In the genomic region with DNA sequence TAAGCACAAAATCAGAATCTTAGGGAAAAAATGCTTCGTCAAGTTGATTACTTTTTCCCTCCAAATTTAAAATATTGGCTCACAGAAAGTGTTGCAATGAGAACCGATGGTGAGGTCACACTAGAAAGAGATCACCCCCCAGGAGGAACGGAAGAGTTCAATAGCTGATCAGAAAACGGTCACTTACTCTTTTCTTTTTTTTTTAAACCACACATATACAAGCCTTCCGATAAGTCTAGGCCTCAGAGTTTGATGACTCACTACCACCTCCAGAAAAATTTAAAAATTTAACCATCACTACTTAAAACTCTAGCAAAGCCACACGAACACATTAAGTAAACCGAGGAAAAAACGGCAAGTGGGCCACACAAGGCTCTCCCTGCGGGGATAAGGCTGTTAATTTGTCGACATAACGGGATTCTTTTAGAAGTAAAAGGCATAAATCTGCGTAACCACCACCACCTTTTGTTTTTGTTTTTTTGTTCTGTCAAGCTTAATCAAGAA, we compare ENCODE assay signal across 8 cellular contexts. TPM values are rescaled to one million over a fixed set of nuclear protein-coding genes. Genes with fewer than 3 reads are reported as not detected.
DNase-seq lines count a peak whose midpoint lies in the region; ATAC-seq and TF ChIP-seq lines count a peak whose summit lies in the region.

No MANE protein-coding gene starts in this region.

- H3K4me1 ChIP-seq in heart right ventricle (peaks cover 16 to 66% (median 59%) of the 10 kb centered on the region in 9 donors), iPS DF 6.9 (ENCODE audit: control insufficient read depth, insufficient read depth, low read length) (no peaks in the 10 kb centered on the region)

- H3K27me3 Mint-ChIP-seq in stimulated activated naive CD8-positive, alpha-beta T cell treated with anti-CD3 and anti-CD28 coated beads, Interleukin-15, amount 100 ng/mL, for 72 hours, result no peaks in the 10 kb centered on the region

- intact Hi-C loops in heart right ventricle (cut with DNase I) (loop anchor here in 3 of 10 donors (2.0 to 5.0 kb wide), 4 partner anchors 26 to 43 kb away; partner anchors contain the start of genes REXO4 (in 2 of the 3), SURF6 (in 2 of the 3), MED22 (in 1 of the 3) and RPL7A (in 1 of the 3)), Right ventricle myocardium superior (cut with DNase I) (no loop called here)

- H3K4me3 ChIP-seq in heart right ventricle (peak overlapping the region; percentile 78 to 100 (median 96)), iPS DF 6.9 (ENCODE audit: low read length) (peak overlapping the region; percentile 76; the same call in 1 of the 2 replicates)

- no peaks in the 10 kb centered on the region for H3K27me3 ChIP-seq in heart right ventricle
- no peaks in the 10 kb centered on the region for H3K27me3 ChIP-seq in iPS DF 6.9 (ENCODE audit: control insufficient read depth, insufficient read depth, low read length)

- peaks cover 0 to 8% (median 0%) of the 10 kb centered on the region in 11 donors for H3K9me3 ChIP-seq in heart right ventricle
- H3K9me3 ChIP-seq in iPS DF 6.9 (ENCODE audit: control insufficient read depth, insufficient read depth, low read length), result no peaks in the 10 kb centered on the region; the same call in 1 of the 2 replicates

- no peak for TF ChIP-seq CTCF in heart right ventricle (IDR thresholded peaks at IDR 0.05)

- no peaks in the 10 kb centered on the region for H3K9me3 Mint-ChIP-seq in stimulated activated naive CD8-positive, alpha-beta T cell treated with anti-CD3 and anti-CD28 coated beads, Interleukin-15, amount 100 ng/mL, for 72 hours

- ATAC-seq in heart right ventricle, result no peak
- ATAC-seq in Right ventricle myocardium superior (ENCODE audit: poor library complexity), result no peak
- ATAC-seq in stimulated activated naive CD8-positive, alpha-beta T cell treated with anti-CD3 and anti-CD28 coated beads, Interleukin-15, amount 100 ng/mL, for 72 hours, result peak; percentile 23
- no peak for ATAC-seq in GM21786 (IDR thresholded peaks at IDR 0.05; ENCODE audit: unreplicated experiment)

- H3K27ac ChIP-seq in heart right ventricle, result peak overlapping the region in 8 of 10 donors; percentile 95 to 99 (median 97)
- no peak overlapping the region for H3K27ac ChIP-seq in iPS DF 6.9 (ENCODE audit: low read length)

- peaks cover 60% of the 10 kb centered on the region for H3K4me1 Mint-ChIP-seq in stimulated activated naive CD8-positive, alpha-beta T cell treated with anti-CD3 and anti-CD28 coated beads, Interleukin-15, amount 100 ng/mL, for 72 hours

- 24 to 32% methylated on average over 12 of the region's 12 CpGs for WGBS in heart right ventricle, 2 donors
- WGBS in iPS DF 6.9 (ENCODE audit: insufficient coverage, insufficient read length), result no CpG with 5 or more reads among the region's 12 CpGs

- peak overlapping the region; percentile 97 to 99 for H3K4me3 Mint-ChIP-seq in stimulated activated naive CD8-positive, alpha-beta T cell treated with anti-CD3 and anti-CD28 coated beads, Interleukin-15, amount 100 ng/mL, for 72 hours

- DNase-seq in heart right ventricle, result no peak
- no peak for DNase-seq in Right ventricle myocardium superior
- peak; percentile 67 for DNase-seq in activated CD8-positive, alpha-beta memory T cell treated with anti-CD3 and anti-CD28 coated beads, Interleukin-2, amount 50 U/mL, for 48 hours
- DNase-seq in iPS DF 6.9 (ENCODE audit: low read depth, low spot score), result no peak
- DNase-seq in stimulated activated naive CD8-positive, alpha-beta T cell treated with anti-CD3 and anti-CD28 coated beads, Interleukin-15, amount 100 ng/mL, for 72 hours, result peak in 1 of 2 donors; percentile 48
- DNase-seq in stimulated activated CD8-positive, alpha-beta memory T cell treated with anti-CD3 and anti-CD28 coated beads, Interleukin-4, amount 100 ng/mL, for 48 hours, result no peak
- no peak for DNase-seq in NCI-H1436 treated with DMSO at 0.1 percent for 48 hours (lab: John Stamatoyannopoulos, UW)

- peaks cover 0 to 39% (median 16%) of the 10 kb centered on the region in 9 donors for H3K36me3 ChIP-seq in heart right ventricle
- peaks cover 4% of the 10 kb centered on the region; the same call in 1 of the 2 replicates for H3K36me3 ChIP-seq in iPS DF 6.9 (ENCODE audit: control insufficient read depth, insufficient read depth, low read length)

- H3K27ac Mint-ChIP-seq in stimulated activated naive CD8-positive, alpha-beta T cell treated with anti-CD3 and anti-CD28 coated beads, Interleukin-15, amount 100 ng/mL, for 72 hours, result peak overlapping the region; percentile 96 to 99

RNA-seq across cellular contexts. Expression of gene SURF4, which starts 1.2 kb away (rescaled TPM):
- total RNA-seq in heart right ventricle, result 100 to 1,000 TPM in 1 of 10 donors, 10 to 100 TPM in 9; 56.1 to 104 (median 64.2) TPM
- polyA plus RNA-seq in heart right ventricle, result 100 to 1,000 TPM in 1 of 2 donors, 10 to 100 TPM in 1; 21.5 to 113 TPM
- total RNA-seq in Right ventricle myocardium superior, result 58.3 TPM

RNA-seq across cellular contexts. Expression of gene STKLD1, which starts 1.5 kb away (rescaled TPM):
- total RNA-seq in heart right ventricle (1 to 10 TPM in 3 of 10 donors, under 1 TPM in 5, not detected in 2; 0.20 to 1.7 (median 0.68) TPM), Right ventricle myocardium superior (0.27 TPM)
- 1 to 10 TPM in 1 of 2 donors, under 1 TPM in 1; 0.17 to 1.5 TPM for polyA plus RNA-seq in heart right ventricle

RNA-seq across cellular contexts. Expression of gene SURF2, which starts 18.3 kb away (rescaled TPM):
- 10 to 100 TPM in 9 of 10 donors, 1 to 10 TPM in 1; 9.7 to 16.0 (median 14.1) TPM for total RNA-seq in heart right ventricle
- polyA plus RNA-seq in heart right ventricle, result 10 to 100 TPM; 31.5 to 44.8 TPM
- 14.0 TPM for total RNA-seq in Right ventricle myocardium superior

RNA-seq across cellular contexts. Expression of gene SURF1, which starts 18.4 kb away (rescaled TPM):
- total RNA-seq in heart right ventricle (10 to 100 TPM; 41.7 to 75.0 (median 58.2) TPM), Right ventricle myocardium superior (55.4 TPM)
- 10 to 100 TPM; 83.9 to 85.4 TPM for polyA plus RNA-seq in heart right ventricle

RNA-seq across cellular contexts. Expression of gene RPL7A, which starts 26.6 kb away (rescaled TPM):
- total RNA-seq in heart right ventricle (1,000 to 10,000 TPM in 3 of 10 donors, 100 to 1,000 TPM in 7; 859 to 1,268 (median 927) TPM), Right ventricle myocardium superior (834 TPM)
- 1,000 to 10,000 TPM in 1 of 2 donors, 100 to 1,000 TPM in 1; 903 to 3,182 TPM for polyA plus RNA-seq in heart right ventricle
